1 cellular context compared by ENCODE assay signal in genomic region chr5:158957196-158957595, GRCh38.
TF ChIP-seq lines count a peak whose summit lies in the region.

No MANE protein-coding gene starts in this region.

TF ChIP-seq in GM23338, 12 proteins besides CTCF, POLR2A, EP300 and RAD21 (continued from another document):
- TF ChIP-seq ZNF462 (CRISPR knock-in tag; IDR thresholded peaks at IDR 0.05), result no peak
- no peak for TF ChIP-seq REST (IDR thresholded peaks at IDR 0.05; ENCODE audit: unreplicated experiment)
